ENCODE assay signal across 15 cellular contexts in genomic region chr4:126778348-126778747, GRCh38.
DNase-seq lines count a peak whose midpoint lies in the region; ATAC-seq and TF ChIP-seq lines count a peak whose summit lies in the region.
"Had no signal": no experiment of that assay in that cellular context is flagged by ENCODE, and none has a peak within 500 bp of the region (broad histone marks: within the 10 kb centered on the region; RNA-seq: fewer than 3 reads in every experiment).

No MANE protein-coding gene starts in this region.

- DNase-seq in HT1080 (ENCODE audit: low read depth) (peak; percentile 65), amniotic epithelial cell (ENCODE audit: low read depth) (peak; percentile 50), foreskin fibroblast (peak; percentile 74 to 84), OCI-LY7 (ENCODE audit: low spot score) (no peak), mucosa of descending colon (no peak), SHP77 treated with DMSO at 0.1 percent for 48 hours (lab: John Stamatoyannopoulos, UW) (no peak), GM13976 (ENCODE audit: low spot score) (no peak)
- DNase-seq: aorta; BE2C; left ventricle myocardium inferior; NCI-H1930; stimulated activated CD4-positive, alpha-beta T cell treated with anti-CD3 and anti-CD28 coated beads, Interleukin-2, amount 100 ng/mL, for 24 hours; stimulated activated naive CD8-positive, alpha-beta T cell treated with anti-CD3 and anti-CD28 coated beads, Interleukin-15, amount 100 ng/mL, for 72 hours had no signal

- H3K4me3 ChIP-seq in ACC112 (ENCODE audit: low read depth, low read length) (peak overlapping the region; percentile 71; the same call in 1 of the 2 replicates), foreskin fibroblast (ENCODE audit: low read depth in 1 of 2, low read length in 2 of 2) (no peak overlapping the region), OCI-LY7 (ENCODE audit: low read depth, low read length, poor library complexity, severe bottlenecking) (no peak overlapping the region), mucosa of descending colon (no peak overlapping the region)
- H3K4me3 ChIP-seq: left ventricle myocardium inferior had no signal

- H3K36me3 ChIP-seq in ACC112 (ENCODE audit: insufficient read depth, low read length) = no peaks in the 10 kb centered on the region
- no peaks in the 10 kb centered on the region for H3K36me3 ChIP-seq in OCI-LY7 (ENCODE audit: insufficient read depth, low read length)
- no peaks in the 10 kb centered on the region for H3K36me3 ChIP-seq in mucosa of descending colon (ENCODE audit: low read depth)
- H3K36me3 ChIP-seq: BE2C, left ventricle myocardium inferior had no signal

- H3K27ac ChIP-seq in ACC112 (ENCODE audit: low read depth, low read length) = peak overlapping the region; percentile 80
- no peak overlapping the region for H3K27ac ChIP-seq in OCI-LY7 (ENCODE audit: low read depth, low read length, poor library complexity, severe bottlenecking)
- H3K27ac ChIP-seq: left ventricle myocardium inferior had no signal

- H3K9me2 ChIP-seq in OCI-LY7 (ENCODE audit: insufficient read depth, low read length) = no peaks in the 10 kb centered on the region

- POLR2A ChIA-PET in OCI-LY7 (lab: Charles Lee) = no interaction called here

- no peaks in the 10 kb centered on the region for H3K9me3 ChIP-seq in OCI-LY7 (ENCODE audit: low read length)
- H3K9me3 ChIP-seq in mucosa of descending colon = no peaks in the 10 kb centered on the region
- H3K9me3 ChIP-seq: BE2C, left ventricle myocardium inferior had no signal

- CTCF ChIA-PET in OCI-LY7 (lab: Charles Lee; ENCODE audit: unreplicated experiment) = no interaction called here

- no peaks in the 10 kb centered on the region for H3K27me3 ChIP-seq in ACC112 (ENCODE audit: insufficient read depth, low read length)
- H3K27me3 ChIP-seq: BE2C had no signal

- ATAC-seq in mucosa of descending colon = no peak
- ATAC-seq: HepG2; stimulated activated naive CD8-positive, alpha-beta T cell treated with anti-CD3 and anti-CD28 coated beads, Interleukin-15, amount 100 ng/mL, for 72 hours had no signal

- H3K79me2 ChIP-seq in ACC112 (ENCODE audit: control insufficient read depth, insufficient read depth, low read length, unreplicated experiment) (no peaks in the 10 kb centered on the region), OCI-LY7 (ENCODE audit: insufficient read depth, low read depth, low read length) (no peaks in the 10 kb centered on the region)

- in situ Hi-C loops in GM13976 (cut with MboI; ENCODE audit: low sequenced_read_pairs, unreplicated experiment) = no loop called here

- no TSS peak for BruUV-seq in OCI-LY7 (replicated peaks; lab: Mats Ljungman, UMichigan)

- intact Hi-C loops in OCI-LY7 (cut with micrococcal nuclease; ENCODE audit: unreplicated experiment) = no loop called here
- intact Hi-C loops in mucosa of descending colon (cut with DNase I, micrococcal nuclease) = no loop called here

- H2AFZ ChIP-seq in ACC112 (ENCODE audit: low read length, unreplicated experiment) (no peak overlapping the region), OCI-LY7 (ENCODE audit: low read length) (no peak overlapping the region)

- no peaks in the 10 kb centered on the region for H4K20me1 ChIP-seq in OCI-LY7 (ENCODE audit: insufficient read depth, low read length)

- peaks cover 15% of the 10 kb centered on the region for H3K4me1 ChIP-seq in ACC112 (ENCODE audit: control insufficient read depth, insufficient read depth, low read length, unreplicated experiment)
- no peaks in the 10 kb centered on the region for H3K4me1 ChIP-seq in OCI-LY7 (ENCODE audit: insufficient read depth, low read length, poor library complexity, severe bottlenecking)
- no peaks in the 10 kb centered on the region for H3K4me1 ChIP-seq in mucosa of descending colon (ENCODE audit: low read depth)
- H3K4me1 ChIP-seq: BE2C, left ventricle myocardium inferior had no signal

- no peak overlapping the region for H3K4me2 ChIP-seq in OCI-LY7 (ENCODE audit: low read length)

- TF ChIP-seq CTCF in foreskin fibroblast (IDR thresholded peaks at IDR 0.05; ENCODE audit: low read depth, low read length) = no peak
- no peak for TF ChIP-seq CTCF in OCI-LY7 (conservative IDR thresholded peaks at IDR 0.05; ENCODE audit: low read length)
- TF ChIP-seq CTCF in mucosa of descending colon (IDR thresholded peaks at IDR 0.05) = no peak
- no peak for TF ChIP-seq CTCF in GM13976 (IDR thresholded peaks at IDR 0.05; ENCODE audit: borderline replicate concordance, control extremely low read depth, extremely low read depth, insufficient read depth, missing control alignments)

Comparison
In these comparisons a context has a peak if more than half of its experiments do, and no peak if none do; other contexts are left out.
1. DNase-seq: peak in HT1080 (single experiment), amniotic epithelial cell (single experiment) and foreskin fibroblast (2 of 2); none in OCI-LY7 (single experiment), mucosa of descending colon (0 of 3), SHP77 treated with DMSO at 0.1 percent for 48 hours (single experiment) and GM13976 (single experiment).